In the genomic region with DNA sequence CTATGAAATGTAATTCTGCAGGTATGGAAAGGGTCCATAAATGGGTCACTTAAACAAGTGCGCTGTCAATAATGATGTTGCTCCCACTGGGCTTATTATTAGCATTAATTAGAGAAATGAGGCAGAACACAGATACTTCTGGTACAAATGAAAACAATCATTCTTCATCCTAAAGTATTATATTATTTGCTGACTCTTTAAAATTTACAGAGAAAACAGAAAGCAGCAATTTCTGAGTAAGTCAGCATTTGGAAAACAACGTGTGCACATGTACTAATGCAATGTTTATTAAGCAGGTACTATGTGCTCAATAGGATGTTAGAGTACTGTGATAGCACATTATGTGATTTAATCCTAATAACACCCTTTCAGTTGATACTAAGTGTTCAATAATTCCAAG, we compare ENCODE assay signal across 8 cellular contexts. TPM values are rescaled to one million over a fixed set of nuclear protein-coding genes. Genes with fewer than 3 reads are reported as not detected.
"Had no signal": no experiment of that assay in that cellular context is flagged by ENCODE, and none has a peak within 500 bp of the region (broad histone marks: within the 10 kb centered on the region; RNA-seq: fewer than 3 reads in every experiment).

No MANE protein-coding gene starts in this region.

- H3K9ac ChIP-seq: KMS-11 had no signal

- FAIRE-seq: HTR-8/SVneo had no signal

- DNase-seq: KBM-7, KG1 had no signal

- H3K27ac ChIP-seq: HL-60, KMS-11 had no signal

- H3K4me2 ChIP-seq: KMS-11 had no signal

RNA-seq across cellular contexts. Expression of gene ZNF676, which starts 2.4 kb away (rescaled TPM):
- total RNA-seq: HT-29, HT1080 had no signal
- polyA plus RNA-seq: IgD-negative memory B cell had no signal
